ENCODE assay signal across 1 cellular context in genomic region chr13:23743717-23744116, GRCh38.
TF ChIP-seq lines count a peak whose summit lies in the region.

No MANE protein-coding gene starts in this region.

TF ChIP-seq in HepG2, 621 proteins besides CTCF, POLR2A, EP300 and RAD21 (continued from another document):
- TF ChIP-seq ZNF318 (CRISPR knock-in tag; IDR thresholded peaks at IDR 0.05) (no peak), ATF1 (CRISPR knock-in tag; IDR thresholded peaks at IDR 0.05) (no peak), FLYWCH1 (CRISPR knock-in tag; IDR thresholded peaks at IDR 0.05) (no peak), KAT8 (CRISPR knock-in tag; IDR thresholded peaks at IDR 0.05) (no peak), CREM (IDR thresholded peaks at IDR 0.05) (peak; percentile 41; the same call in 1 of the 2 replicates), CREM (CRISPR knock-in tag; IDR thresholded peaks at IDR 0.05) (no peak), SOX13 (IDR thresholded peaks at IDR 0.05) (no peak), SOX13 (CRISPR knock-in tag; conservative IDR thresholded peaks at IDR 0.05 in 1 of 2, IDR thresholded peaks at IDR 0.05 in 1 of 2) (peak in 1 of 2 experiments; percentile 77; a peak in 2 of 4 replicates), FOXA3 (CRISPR knock-in tag; IDR thresholded peaks at IDR 0.05) (peak; percentile 7; the same call in 1 of the 2 replicates), ZNF274 (CRISPR knock-in tag; IDR thresholded peaks at IDR 0.05) (no peak), IKZF1 (IDR thresholded peaks at IDR 0.05) (no peak), PRPF4 (IDR thresholded peaks at IDR 0.05; ENCODE audit: low read depth, low read length, poor library complexity, severe bottlenecking) (no peak), POGZ (CRISPR knock-in tag; IDR thresholded peaks at IDR 0.05) (no peak), RBAK (CRISPR knock-in tag; IDR thresholded peaks at IDR 0.05) (no peak)
- TF ChIP-seq, protein P1, sequence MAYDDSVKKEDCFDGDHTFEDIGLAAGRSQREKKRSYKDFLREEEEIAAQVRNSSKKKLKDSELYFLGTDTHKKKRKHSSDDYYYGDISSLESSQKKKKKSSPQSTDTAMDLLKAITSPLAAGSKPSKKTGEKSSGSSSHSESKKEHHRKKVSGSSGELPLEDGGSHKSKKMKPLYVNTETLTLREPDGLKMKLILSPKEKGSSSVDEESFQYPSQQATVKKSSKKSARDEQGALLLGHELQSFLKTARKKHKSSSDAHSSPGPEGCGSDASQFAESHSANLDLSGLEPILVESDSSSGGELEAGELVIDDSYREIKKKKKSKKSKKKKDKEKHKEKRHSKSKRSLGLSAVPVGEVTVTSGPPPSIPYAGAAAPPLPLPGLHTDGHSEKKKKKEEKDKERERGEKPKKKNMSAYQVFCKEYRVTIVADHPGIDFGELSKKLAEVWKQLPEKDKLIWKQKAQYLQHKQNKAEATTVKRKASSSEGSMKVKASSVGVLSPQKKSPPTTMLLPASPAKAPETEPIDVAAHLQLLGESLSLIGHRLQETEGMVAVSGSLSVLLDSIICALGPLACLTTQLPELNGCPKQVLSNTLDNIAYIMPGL (CRISPR knock-in tag; IDR thresholded peaks at IDR 0.05; ENCODE audit: borderline replicate concordance in 1 of 2, low read depth in 1 of 2) = no peak
TF ChIP-seq in HepG2: peak in this region for 4.
